In genomic region chr1:55870076-55870475, GRCh38 we compare ENCODE assay signal across 16 cellular contexts.
"Had no signal": no experiment of that assay in that cellular context is flagged by ENCODE, and none has a peak within 500 bp of the region (broad histone marks: within the 10 kb centered on the region; RNA-seq: fewer than 3 reads in every experiment).

No MANE protein-coding gene starts in this region.

- H3K4me3 ChIP-seq: breast epithelium, dorsolateral prefrontal cortex, gastrocnemius medialis, heart right ventricle, left lung, psoas muscle, sigmoid colon, tibial artery had no signal

- ATAC-seq: activated CD8-positive, alpha-beta memory T cell treated with anti-CD3 and anti-CD28 coated beads, Interleukin-2, amount 10 ng/mL, durations not matched to agents 7 days and 5 days; esophagus mucosa; gastrocnemius medialis; left lung; psoas muscle had no signal

- H3K4me1 ChIP-seq: breast epithelium, left lung had no signal

- H3K9me3 ChIP-seq: breast epithelium, gastrocnemius medialis, heart right ventricle, left lung, psoas muscle, sigmoid colon, tibial artery had no signal

- H3K27me3 ChIP-seq: breast epithelium, gastrocnemius medialis, heart right ventricle, left lung, sigmoid colon, tibial artery had no signal

- DNase-seq: activated CD4-positive, alpha-beta T cell treated with anti-CD3 and anti-CD28 coated beads, Interleukin-2, amount 50 U/mL, for 48 hours; activated CD4-positive, CD25-positive, alpha-beta regulatory T cell treated with anti-CD3 and anti-CD28 coated beads, Interleukin-2, amount 50 U/mL, for 72 hours; activated CD8-positive, alpha-beta memory T cell treated with anti-CD3 and anti-CD28 coated beads, Interleukin-2, amount 10 ng/mL, durations not matched to agents 7 days and 5 days; activated gamma-delta T cell; activated naive CD8-positive, alpha-beta T cell treated with anti-CD3 and anti-CD28 coated beads for 36 hours; activated T-cell treated with anti-CD3 and anti-CD28 coated beads, Interleukin-2, amount 50 U/mL, for 48 hours; dorsolateral prefrontal cortex; gastrocnemius medialis; heart right ventricle; left lung; nephron progenitor cell; psoas muscle; sigmoid colon; tibial artery had no signal

- H3K27ac ChIP-seq: breast epithelium, dorsolateral prefrontal cortex, gastrocnemius medialis, heart right ventricle, left lung, psoas muscle, tibial artery had no signal

- H3K36me3 ChIP-seq: breast epithelium, gastrocnemius medialis, heart right ventricle, left lung, sigmoid colon, tibial artery had no signal
